23 cellular contexts compared by ENCODE assay signal in the genomic region with DNA sequence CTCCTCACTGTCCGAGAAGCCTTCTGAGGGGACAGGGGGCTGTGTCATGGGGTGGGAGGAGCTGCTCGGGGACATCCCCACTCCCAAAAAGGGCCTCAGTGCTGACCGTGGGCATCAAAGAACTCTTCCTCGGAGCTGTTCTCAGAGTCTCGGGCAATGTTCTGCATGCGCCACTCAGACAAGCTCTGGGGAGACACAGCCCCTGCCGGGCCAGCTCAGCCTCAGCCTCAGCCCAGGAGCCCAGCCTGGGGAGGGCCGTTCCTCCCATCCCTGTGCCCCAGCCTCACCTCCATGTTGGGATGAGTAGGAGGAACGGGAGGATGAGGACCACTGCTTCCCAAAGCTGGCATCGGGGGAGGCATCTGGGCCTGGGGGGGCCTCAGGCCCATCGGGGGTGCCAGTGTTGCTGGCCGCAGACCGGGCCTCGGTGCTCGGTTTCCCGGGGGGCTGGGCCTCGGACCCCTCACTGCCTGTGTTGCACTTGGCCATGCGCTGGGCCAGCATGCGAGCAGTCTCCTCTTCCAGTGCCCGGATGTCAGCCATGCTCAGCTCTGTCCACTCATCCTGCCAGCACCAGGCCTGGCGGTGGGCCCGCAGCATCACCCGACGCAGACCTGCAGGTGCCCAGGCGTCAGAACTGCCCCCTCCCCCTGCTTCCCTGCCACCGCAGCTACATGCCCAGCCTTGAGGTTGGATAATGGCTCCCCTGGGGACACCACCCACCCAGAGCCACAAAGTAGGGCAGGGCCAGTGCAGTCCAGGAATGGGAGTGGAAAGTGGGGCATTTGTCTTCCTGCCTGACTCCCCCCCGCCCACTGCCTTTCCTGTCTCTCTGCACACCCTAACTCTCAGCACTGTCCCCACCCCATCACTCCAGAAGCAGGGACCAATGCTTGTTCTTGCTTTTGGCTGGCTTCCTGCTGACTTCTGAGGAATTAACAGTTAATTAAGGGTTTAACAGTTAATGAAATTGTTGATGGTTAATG. TPM values are rescaled to one million over a fixed set of nuclear protein-coding genes. Genes with fewer than 3 reads are reported as not detected.
DNase-seq lines count a peak whose midpoint lies in the region; ATAC-seq, FAIRE-seq and TF ChIP-seq lines count a peak whose summit lies in the region.
"Had no signal": no experiment of that assay in that cellular context is flagged by ENCODE, and none has a peak within 500 bp of the region (broad histone marks: within the 10 kb centered on the region; RNA-seq: fewer than 3 reads in every experiment).

No MANE protein-coding gene starts in this region.

- no peak for DNase-seq in activated T-cell treated with anti-CD3 and anti-CD28 coated beads, Interleukin-2, amount 50 U/mL, for 24 hours
- DNase-seq in activated T-cell treated with anti-CD3 and anti-CD28 coated beads for 4 hours (no peak), D721Med (ENCODE audit: insufficient read length, low spot score) (peak; percentile 24), spleen (peak; percentile 72), BE2C (no peak), A172 (ENCODE audit: low spot score) (no peak)
- no peak for DNase-seq in activated T-helper 1 cell treated with anti-CD3 and anti-CD28 coated beads, Interleukin-12 subunit alpha, Interleukin-12 subunit beta, Interleukin-2, Interleukin-4 antibody, amounts not matched to agents 30 ng/mL and 10 ng/mL and 1 ng/mL, durations not matched to agents 14 hours and 24 hours and 36 hours (ENCODE audit: low spot score)
- DNase-seq: activated CD4-positive, CD25-positive, alpha-beta regulatory T cell treated with anti-CD3 and anti-CD28 coated beads, Interleukin-2, amount 50 U/mL, for 72 hours; activated CD8-positive, alpha-beta T cell treated with anti-CD3 and anti-CD28 coated beads, Interleukin-2, amount 10 ng/mL, durations not matched to agents 7 days and 5 days; activated naive CD8-positive, alpha-beta T cell treated with anti-CD3 and anti-CD28 coated beads, Interleukin-2, amount 10 ng/mL, durations not matched to agents 7 days and 5 days; glutamatergic neuron; MG63; NCI-H1417 treated with DMSO at 0.1 percent for 48 hours; NCI-H2171 treated with DMSO at 0.1 percent for 48 hours; NCI-H524 treated with DMSO at 0.1 percent for 48 hours; upper lobe of right lung had no signal

- FAIRE-seq in D721Med (lab: Jason Lieb, UNC), result no peak
- FAIRE-seq: A549 had no signal

- peaks cover 31% of the 10 kb centered on the region for H3K4me1 Mint-ChIP-seq in activated T-cell treated with anti-CD3 and anti-CD28 coated beads, Interleukin-2, amount 50 U/mL, for 24 hours (ENCODE audit: low read depth)
- peaks cover 23% of the 10 kb centered on the region for H3K4me1 Mint-ChIP-seq in activated T-helper 1 cell treated with anti-CD3 and anti-CD28 coated beads, Interleukin-12 subunit alpha, Interleukin-12 subunit beta, Interleukin-2, Interleukin-4 antibody, amounts not matched to agents 30 ng/mL and 10 ng/mL and 1 ng/mL, durations not matched to agents 14 hours and 24 hours and 36 hours (ENCODE audit: low read depth)

- no peak overlapping the region for H3K27ac ChIP-seq in spleen
- H3K27ac ChIP-seq: A549, psoas muscle, upper lobe of right lung had no signal

- H3K27me3 ChIP-seq in spleen (replicated peaks in 1 of 7) (peaks cover 0 to 21% (median 0%) of the 10 kb centered on the region in 7 donors), BE2C (no peaks in the 10 kb centered on the region)
- H3K27me3 ChIP-seq: MG63, upper lobe of right lung had no signal

- peak overlapping the region; percentile 58 for H3K27ac Mint-ChIP-seq in activated T-cell treated with anti-CD3 and anti-CD28 coated beads, Interleukin-2, amount 50 U/mL, for 24 hours
- H3K27ac Mint-ChIP-seq in activated T-helper 1 cell treated with anti-CD3 and anti-CD28 coated beads, Interleukin-12 subunit alpha, Interleukin-12 subunit beta, Interleukin-2, Interleukin-4 antibody, amounts not matched to agents 30 ng/mL and 10 ng/mL and 1 ng/mL, durations not matched to agents 14 hours and 24 hours and 36 hours, result peak overlapping the region; percentile 55
- H3K27ac Mint-ChIP-seq: activated CD8-positive, alpha-beta T cell treated with anti-CD3 and anti-CD28 coated beads, Interleukin-2, amount 10 ng/mL, durations not matched to agents 7 days and 5 days; activated naive CD8-positive, alpha-beta T cell treated with anti-CD3 and anti-CD28 coated beads, Interleukin-2, amount 10 ng/mL, durations not matched to agents 7 days and 5 days had no signal

- no peak for ATAC-seq in GM18498 (IDR thresholded peaks at IDR 0.05; ENCODE audit: unreplicated experiment)
- ATAC-seq: A549; activated CD8-positive, alpha-beta T cell treated with anti-CD3 and anti-CD28 coated beads, Interleukin-2, amount 10 ng/mL, durations not matched to agents 7 days and 5 days; Panc1; psoas muscle; upper lobe of right lung had no signal

- no peaks in the 10 kb centered on the region for H3K27me3 Mint-ChIP-seq in activated T-cell treated with anti-CD3 and anti-CD28 coated beads, Interleukin-2, amount 50 U/mL, for 24 hours
- H3K27me3 Mint-ChIP-seq in activated T-helper 1 cell treated with anti-CD3 and anti-CD28 coated beads, Interleukin-12 subunit alpha, Interleukin-12 subunit beta, Interleukin-2, Interleukin-4 antibody, amounts not matched to agents 30 ng/mL and 10 ng/mL and 1 ng/mL, durations not matched to agents 14 hours and 24 hours and 36 hours (ENCODE audit: insufficient read depth), result no peaks in the 10 kb centered on the region
- H3K27me3 Mint-ChIP-seq: activated naive CD8-positive, alpha-beta T cell treated with anti-CD3 and anti-CD28 coated beads, Interleukin-2, amount 10 ng/mL, durations not matched to agents 7 days and 5 days had no signal

- no peaks in the 10 kb centered on the region for H3K9me3 Mint-ChIP-seq in activated T-cell treated with anti-CD3 and anti-CD28 coated beads, Interleukin-2, amount 50 U/mL, for 24 hours
- no peaks in the 10 kb centered on the region for H3K9me3 Mint-ChIP-seq in activated T-helper 1 cell treated with anti-CD3 and anti-CD28 coated beads, Interleukin-12 subunit alpha, Interleukin-12 subunit beta, Interleukin-2, Interleukin-4 antibody, amounts not matched to agents 30 ng/mL and 10 ng/mL and 1 ng/mL, durations not matched to agents 14 hours and 24 hours and 36 hours
- H3K9me3 Mint-ChIP-seq: activated naive CD8-positive, alpha-beta T cell treated with anti-CD3 and anti-CD28 coated beads, Interleukin-2, amount 10 ng/mL, durations not matched to agents 7 days and 5 days had no signal

- no peak for TF ChIP-seq POLR2A in spleen (IDR thresholded peaks at IDR 0.05)

- H3K4me3 ChIP-seq in spleen (no peak overlapping the region), BE2C (ENCODE audit: low read depth, low read length) (no peak overlapping the region)
- H3K4me3 ChIP-seq: A549, MG63, psoas muscle, upper lobe of right lung had no signal

- peaks cover 6 to 48% (median 27%) of the 10 kb centered on the region in 6 donors for H3K4me1 ChIP-seq in spleen
- no peaks in the 10 kb centered on the region for H3K4me1 ChIP-seq in BE2C

- H3K36me3 ChIP-seq in spleen (peaks cover 0 to 85% (median 62%) of the 10 kb centered on the region in 6 donors), BE2C (no peaks in the 10 kb centered on the region)

- H3K4me3 Mint-ChIP-seq in activated T-cell treated with anti-CD3 and anti-CD28 coated beads, Interleukin-2, amount 50 U/mL, for 24 hours, result no peak overlapping the region
- no peak overlapping the region for H3K4me3 Mint-ChIP-seq in activated T-helper 1 cell treated with anti-CD3 and anti-CD28 coated beads, Interleukin-12 subunit alpha, Interleukin-12 subunit beta, Interleukin-2, Interleukin-4 antibody, amounts not matched to agents 30 ng/mL and 10 ng/mL and 1 ng/mL, durations not matched to agents 14 hours and 24 hours and 36 hours
- H3K4me3 Mint-ChIP-seq: activated CD8-positive, alpha-beta T cell treated with anti-CD3 and anti-CD28 coated beads, Interleukin-2, amount 10 ng/mL, durations not matched to agents 7 days and 5 days; activated naive CD8-positive, alpha-beta T cell treated with anti-CD3 and anti-CD28 coated beads, Interleukin-2, amount 10 ng/mL, durations not matched to agents 7 days and 5 days had no signal

- TF ChIP-seq CTCF in D721Med (IDR thresholded peaks at IDR 0.05; ENCODE audit: insufficient read depth, missing control alignments) (no peak), spleen (IDR thresholded peaks at IDR 0.05 in 8 of 11, conservative IDR thresholded peaks at IDR 0.05 in 3 of 11) (no peak), BE2C (IDR thresholded peaks at IDR 0.05; ENCODE audit: low read depth, low read length) (no peak)

- 90 to 95% (median 94%) methylated on average over 13 to 27 of the region's 27 CpGs for WGBS in spleen, 5 donors

- H3K9me3 ChIP-seq in spleen, result no peaks in the 10 kb centered on the region
- no peaks in the 10 kb centered on the region for H3K9me3 ChIP-seq in BE2C
- H3K9me3 ChIP-seq: A549, MG63, neutrophil, psoas muscle, upper lobe of right lung had no signal

- peaks cover 82% of the 10 kb centered on the region for H3K36me3 Mint-ChIP-seq in activated T-cell treated with anti-CD3 and anti-CD28 coated beads, Interleukin-2, amount 50 U/mL, for 24 hours (ENCODE audit: low read depth)
- H3K36me3 Mint-ChIP-seq in activated T-helper 1 cell treated with anti-CD3 and anti-CD28 coated beads, Interleukin-12 subunit alpha, Interleukin-12 subunit beta, Interleukin-2, Interleukin-4 antibody, amounts not matched to agents 30 ng/mL and 10 ng/mL and 1 ng/mL, durations not matched to agents 14 hours and 24 hours and 36 hours (ENCODE audit: low read depth), result peaks cover 39% of the 10 kb centered on the region

- intact Hi-C loops in activated T-helper 1 cell treated with anti-CD3 and anti-CD28 coated beads, Interleukin-12 subunit alpha, Interleukin-12 subunit beta, Interleukin-2, Interleukin-4 antibody, amounts not matched to agents 30 ng/mL and 10 ng/mL and 1 ng/mL, durations not matched to agents 14 hours and 24 hours and 36 hours (cut with micrococcal nuclease), result no loop called here
- intact Hi-C loops in spleen (cut with DNase I; ENCODE audit: low total_unique reads), result no loop called here

RNA-seq across cellular contexts. Expression of a gene that starts 5.1 kb away (rescaled TPM):
- total RNA-seq in activated T-helper 1 cell treated with anti-CD3 and anti-CD28 coated beads, Interleukin-12 subunit alpha, Interleukin-12 subunit beta, Interleukin-2, Interleukin-4 antibody, amounts not matched to agents 30 ng/mL and 10 ng/mL and 1 ng/mL, durations not matched to agents 14 hours and 24 hours and 36 hours, result 138 and 140 TPM in 2 replicates
- 10 to 100 TPM; 42.5 to 86.9 (median 74.9) TPM for total RNA-seq in spleen
- 10 to 100 TPM; 17.8 to 67.0 (median 29.2) TPM for polyA plus RNA-seq in spleen
- 39.4 TPM for polyA plus RNA-seq in BE2C (2012; ENCODE audit: insufficient read depth, insufficient read length, low read depth)
- 27.0 and 29.9 TPM in 2 replicates for total RNA-seq in A172 (2014; rRNA removed; shearing (Covaris generic))

RNA-seq across cellular contexts. Expression of a gene that starts 7.9 kb away (rescaled TPM):
- total RNA-seq in activated T-helper 1 cell treated with anti-CD3 and anti-CD28 coated beads, Interleukin-12 subunit alpha, Interleukin-12 subunit beta, Interleukin-2, Interleukin-4 antibody, amounts not matched to agents 30 ng/mL and 10 ng/mL and 1 ng/mL, durations not matched to agents 14 hours and 24 hours and 36 hours, result 107 and 115 TPM in 2 replicates
- total RNA-seq in spleen, result 10 to 100 TPM; 32.9 to 49.9 (median 40.9) TPM
- 10 to 100 TPM; 35.6 to 57.1 (median 51.0) TPM for polyA plus RNA-seq in spleen
- polyA plus RNA-seq in BE2C (2012; ENCODE audit: insufficient read depth, insufficient read length, low read depth), result 88.6 TPM
- total RNA-seq in A172 (2014; rRNA removed; shearing (Covaris generic)), result 48.4 and 50.9 TPM in 2 replicates

RNA-seq across cellular contexts. Expression of a gene that starts 17.3 kb away (rescaled TPM):
- total RNA-seq in activated T-helper 1 cell treated with anti-CD3 and anti-CD28 coated beads, Interleukin-12 subunit alpha, Interleukin-12 subunit beta, Interleukin-2, Interleukin-4 antibody, amounts not matched to agents 30 ng/mL and 10 ng/mL and 1 ng/mL, durations not matched to agents 14 hours and 24 hours and 36 hours, result 200 and 203 TPM in 2 replicates
- 10 to 100 TPM; 72.2 to 95.8 (median 88.1) TPM for total RNA-seq in spleen
- 100 to 1,000 TPM; 135 to 146 (median 141) TPM for polyA plus RNA-seq in spleen
- polyA plus RNA-seq in BE2C (2012; ENCODE audit: insufficient read depth, insufficient read length, low read depth), result 218 TPM
- 95.8 and 99.9 TPM in 2 replicates for total RNA-seq in A172 (2014; rRNA removed; shearing (Covaris generic))

RNA-seq across cellular contexts. Expression of a gene that starts 23.1 kb away (rescaled TPM):
- not detected in 2 replicates for total RNA-seq in activated T-helper 1 cell treated with anti-CD3 and anti-CD28 coated beads, Interleukin-12 subunit alpha, Interleukin-12 subunit beta, Interleukin-2, Interleukin-4 antibody, amounts not matched to agents 30 ng/mL and 10 ng/mL and 1 ng/mL, durations not matched to agents 14 hours and 24 hours and 36 hours
- total RNA-seq in spleen, result not detected
- polyA plus RNA-seq in spleen, result not detected
- not detected for polyA plus RNA-seq in BE2C (2012; ENCODE audit: insufficient read depth, insufficient read length, low read depth)
- total RNA-seq in A172 (2014; rRNA removed; shearing (Covaris generic)), result not detected in 2 replicates
- total RNA-seq: activated CD8-positive, alpha-beta T cell treated with anti-CD3 and anti-CD28 coated beads, Interleukin-2, amount 10 ng/mL, durations not matched to agents 7 days and 5 days; activated naive CD8-positive, alpha-beta T cell treated with anti-CD3 and anti-CD28 coated beads, Interleukin-2, amount 10 ng/mL, durations not matched to agents 7 days and 5 days; cerebellum; lung microvascular endothelial cell; psoas muscle; upper lobe of right lung had no signal
- polyA plus RNA-seq: A549, psoas muscle had no signal

RNA-seq across cellular contexts. Expression of a gene that starts 31.1 kb away (rescaled TPM):
- total RNA-seq in activated T-helper 1 cell treated with anti-CD3 and anti-CD28 coated beads, Interleukin-12 subunit alpha, Interleukin-12 subunit beta, Interleukin-2, Interleukin-4 antibody, amounts not matched to agents 30 ng/mL and 10 ng/mL and 1 ng/mL, durations not matched to agents 14 hours and 24 hours and 36 hours, result 55.1 and 61.4 TPM in 2 replicates
- total RNA-seq in spleen, result 100 to 1,000 TPM in 3 of 7 donors, 10 to 100 TPM in 4; 48.5 to 192 (median 66.6) TPM
- 100 to 1,000 TPM in 1 of 3 donors, 10 to 100 TPM in 2; 94.6 to 123 (median 95.1) TPM for polyA plus RNA-seq in spleen
- 36.5 TPM for polyA plus RNA-seq in BE2C (2012; ENCODE audit: insufficient read depth, insufficient read length, low read depth)
- total RNA-seq in A172 (2014; rRNA removed; shearing (Covaris generic)), result 14.0 and 20.0 TPM in 2 replicates

Comparison
In these comparisons a context has a peak if more than half of its experiments do, and no peak if none do; other contexts are left out.
1. DNase-seq: peak in D721Med (single experiment) and spleen (single experiment); none in activated T-cell treated with anti-CD3 and anti-CD28 coated beads, Interleukin-2, amount 50 U/mL, for 24 hours (single experiment), activated T-cell treated with anti-CD3 and anti-CD28 coated beads for 4 hours (single experiment), activated T-helper 1 cell treated with anti-CD3 and anti-CD28 coated beads, Interleukin-12 subunit alpha, Interleukin-12 subunit beta, Interleukin-2, Interleukin-4 antibody, amounts not matched to agents 30 ng/mL and 10 ng/mL and 1 ng/mL, durations not matched to agents 14 hours and 24 hours and 36 hours (single experiment), BE2C (single experiment) and A172 (single experiment).